11 cellular contexts compared by ENCODE assay signal in genomic region chr1:61244114-61244513, GRCh38.
A peak's percentile ranks its signal among the peaks of the same experiment; 100 is the strongest.
DNase-seq lines count a peak whose midpoint lies in the region; ATAC-seq, FAIRE-seq and TF ChIP-seq lines count a peak whose summit lies in the region.
"Had no signal": no experiment of that assay in that cellular context is flagged by ENCODE, and none has a peak within 500 bp of the region (broad histone marks: within the 10 kb centered on the region; RNA-seq: fewer than 3 reads in every experiment).

No MANE protein-coding gene starts in this region.

- H3K9me3 ChIP-seq in muscle layer of colon (ENCODE audit: low read length): no peaks in the 10 kb centered on the region

- ATAC-seq in HG02571 (IDR thresholded peaks at IDR 0.05; ENCODE audit: unreplicated experiment): no peak
- no peak for ATAC-seq in stimulated activated naive B cell treated with anti-CD40 and anti-IgM and Interleukin-4, amounts not matched to agents 10 μg/mL and 1 μg/mL and 100 μg/mL, for 72 hours (replicated peaks)
- ATAC-seq: CD8-positive, alpha-beta T cell had no signal

- no peak overlapping the region for H3K4me3 ChIP-seq in choroid plexus epithelial cell (ENCODE audit: low read depth, low read length)
- no peak overlapping the region for H3K4me3 ChIP-seq in muscle layer of colon (ENCODE audit: low read depth in 1 of 2, low read length in 2 of 2)

- H3K27me3 ChIP-seq in muscle layer of colon (ENCODE audit: control insufficient read depth in 1 of 2, insufficient read depth in 2 of 2, low read length in 2 of 2): no peaks in the 10 kb centered on the region

- no peak overlapping the region for H3K27ac Mint-ChIP-seq in stimulated activated naive B cell treated with anti-CD40 and anti-IgM and Interleukin-4, amounts not matched to agents 10 μg/mL and 1 μg/mL and 100 μg/mL, for 72 hours
- H3K27ac Mint-ChIP-seq in activated naive CD4-positive, alpha-beta T cell treated with anti-CD3 and anti-CD28 coated beads, Interleukin-2, amount 10 ng/mL, durations not matched to agents 7 days and 5 days: no peak overlapping the region
- H3K27ac Mint-ChIP-seq: CD8-positive, alpha-beta T cell had no signal

- H3K9me3 Mint-ChIP-seq in stimulated activated naive B cell treated with anti-CD40 and anti-IgM and Interleukin-4, amounts not matched to agents 10 μg/mL and 1 μg/mL and 100 μg/mL, for 72 hours: no peaks in the 10 kb centered on the region
- no peaks in the 10 kb centered on the region for H3K9me3 Mint-ChIP-seq in activated naive CD4-positive, alpha-beta T cell treated with anti-CD3 and anti-CD28 coated beads, Interleukin-2, amount 10 ng/mL, durations not matched to agents 7 days and 5 days
- H3K9me3 Mint-ChIP-seq: CD8-positive, alpha-beta T cell had no signal

- H3K36me3 ChIP-seq in muscle layer of colon (ENCODE audit: insufficient read depth, low read length): no peaks in the 10 kb centered on the region

- H3K4me3 Mint-ChIP-seq in stimulated activated naive B cell treated with anti-CD40 and anti-IgM and Interleukin-4, amounts not matched to agents 10 μg/mL and 1 μg/mL and 100 μg/mL, for 72 hours: no peak overlapping the region
- no peak overlapping the region for H3K4me3 Mint-ChIP-seq in activated naive CD4-positive, alpha-beta T cell treated with anti-CD3 and anti-CD28 coated beads, Interleukin-2, amount 10 ng/mL, durations not matched to agents 7 days and 5 days
- H3K4me3 Mint-ChIP-seq: CD8-positive, alpha-beta T cell had no signal

- CTCF ChIA-PET in activated naive CD4-positive, alpha-beta T cell treated with anti-CD3 and anti-CD28 coated beads, Interleukin-2, amount 10 ng/mL, durations not matched to agents 7 days and 5 days (lab: Charles Lee): no interaction called here

- FAIRE-seq in GM19239 (lab: Jason Lieb, UNC): no peak

- DNase-seq in DMS 273 treated with DMSO at 0.1 percent for 48 hours (lab: John Stamatoyannopoulos, UW): peak; percentile 76
- peak; percentile 63 for DNase-seq in NCI-H2196 (lab: John Stamatoyannopoulos, UW; ENCODE audit: unreplicated experiment)
- peak; percentile 87 for DNase-seq in choroid plexus epithelial cell (ENCODE audit: low read depth)
- DNase-seq in GM19239 (ENCODE audit: insufficient read length, low spot score): no peak
- DNase-seq in stimulated activated naive B cell treated with anti-CD40 and anti-IgM and Interleukin-4, amounts not matched to agents 10 μg/mL and 1 μg/mL and 100 μg/mL, for 72 hours: no peak
- no peak for DNase-seq in activated naive CD4-positive, alpha-beta T cell treated with anti-CD3 and anti-CD28 coated beads, Interleukin-2, amount 10 ng/mL, durations not matched to agents 7 days and 5 days
- DNase-seq: CD8-positive, alpha-beta T cell; SHP77 treated with DMSO at 0.1 percent for 48 hours had no signal

- no peak overlapping the region for H3K9ac ChIP-seq in muscle layer of colon (ENCODE audit: low read length)

- TF ChIP-seq CTCF in choroid plexus epithelial cell (conservative IDR thresholded peaks at IDR 0.05; ENCODE audit: low read depth, low read length): no peak

- H3K36me3 Mint-ChIP-seq in stimulated activated naive B cell treated with anti-CD40 and anti-IgM and Interleukin-4, amounts not matched to agents 10 μg/mL and 1 μg/mL and 100 μg/mL, for 72 hours: no peaks in the 10 kb centered on the region
- H3K36me3 Mint-ChIP-seq in activated naive CD4-positive, alpha-beta T cell treated with anti-CD3 and anti-CD28 coated beads, Interleukin-2, amount 10 ng/mL, durations not matched to agents 7 days and 5 days: no peaks in the 10 kb centered on the region
- H3K36me3 Mint-ChIP-seq: CD8-positive, alpha-beta T cell had no signal

- H3K4me1 ChIP-seq in muscle layer of colon (ENCODE audit: insufficient read depth, low read length): peaks cover 41% of the 10 kb centered on the region

- no peaks in the 10 kb centered on the region for H3K27me3 Mint-ChIP-seq in stimulated activated naive B cell treated with anti-CD40 and anti-IgM and Interleukin-4, amounts not matched to agents 10 μg/mL and 1 μg/mL and 100 μg/mL, for 72 hours
- H3K27me3 Mint-ChIP-seq in activated naive CD4-positive, alpha-beta T cell treated with anti-CD3 and anti-CD28 coated beads, Interleukin-2, amount 10 ng/mL, durations not matched to agents 7 days and 5 days: no peaks in the 10 kb centered on the region

- H3K4me1 Mint-ChIP-seq in stimulated activated naive B cell treated with anti-CD40 and anti-IgM and Interleukin-4, amounts not matched to agents 10 μg/mL and 1 μg/mL and 100 μg/mL, for 72 hours: no peaks in the 10 kb centered on the region
- H3K4me1 Mint-ChIP-seq in activated naive CD4-positive, alpha-beta T cell treated with anti-CD3 and anti-CD28 coated beads, Interleukin-2, amount 10 ng/mL, durations not matched to agents 7 days and 5 days: no peaks in the 10 kb centered on the region

- peak overlapping the region; percentile 35 for H3K27ac ChIP-seq in muscle layer of colon (ENCODE audit: low read depth, low read length)
- H3K27ac ChIP-seq: HL-60 had no signal

Comparison
In these comparisons a context has a peak if more than half of its experiments do, and no peak if none do; other contexts are left out.
1. DNase-seq: peak in DMS 273 treated with DMSO at 0.1 percent for 48 hours (single experiment), NCI-H2196 (single experiment) and choroid plexus epithelial cell (single experiment); none in GM19239 (single experiment), stimulated activated naive B cell treated with anti-CD40 and anti-IgM and Interleukin-4, amounts not matched to agents 10 μg/mL and 1 μg/mL and 100 μg/mL, for 72 hours (single experiment) and activated naive CD4-positive, alpha-beta T cell treated with anti-CD3 and anti-CD28 coated beads, Interleukin-2, amount 10 ng/mL, durations not matched to agents 7 days and 5 days (single experiment).